Comparison of ENCODE assay signal across 34 cellular contexts in genomic region chr4:84908876-84909275, GRCh38. TPM values are rescaled to one million over a fixed set of nuclear protein-coding genes. Genes with fewer than 3 reads are reported as not detected.
"Had no signal": no experiment of that assay in that cellular context is flagged by ENCODE, and none has a peak within 500 bp of the region (broad histone marks: within the 10 kb centered on the region; RNA-seq: fewer than 3 reads in every experiment).

No MANE protein-coding gene starts in this region.

- FAIRE-seq: endothelial cell of umbilical vein had no signal

- H3K4me1 ChIP-seq: breast epithelium, esophagus squamous epithelium, foreskin keratinocyte had no signal

- H3K27me3 ChIP-seq: adrenal gland, ascending aorta, breast epithelium, cardiac muscle cell, esophagus squamous epithelium, foreskin keratinocyte, gastrocnemius medialis had no signal

- H3K4me3 ChIP-seq: adrenal gland, ascending aorta, breast epithelium, cardiac muscle cell, coronary artery, esophagus squamous epithelium, gastrocnemius medialis had no signal

- H3K9me3 ChIP-seq: adrenal gland, ascending aorta, breast epithelium, esophagus squamous epithelium, gastrocnemius medialis had no signal

- H3K36me3 ChIP-seq: adrenal gland, ascending aorta, breast epithelium, cardiac muscle cell, gastrocnemius medialis had no signal

- ATAC-seq: activated CD4-positive, alpha-beta T cell treated with anti-CD3 and anti-CD28 coated beads for 36 hours; activated CD8-positive, alpha-beta memory T cell treated with anti-CD3 and anti-CD28 coated beads, Interleukin-2, amount 10 ng/mL, durations not matched to agents 7 days and 5 days; activated CD8-positive, alpha-beta T cell treated with anti-CD3 and anti-CD28 coated beads, Interleukin-2, amount 10 ng/mL, durations not matched to agents 7 days and 5 days; activated naive CD8-positive, alpha-beta T cell treated with anti-CD3 and anti-CD28 coated beads, Interleukin-2, amount 50 U/mL, for 24 hours; effector memory CD8-positive, alpha-beta T cell; foreskin keratinocyte; gastrocnemius medialis; T-helper 17 cell had no signal

- DNase-seq: activated CD4-positive, alpha-beta memory T cell treated with anti-CD3 and anti-CD28 coated beads for 36 hours; activated CD4-positive, alpha-beta T cell treated with anti-CD3 and anti-CD28 coated beads for 36 hours; activated CD4-positive, alpha-beta T cell treated with anti-CD3 and anti-CD28 coated beads, Interleukin-2, amount 10 ng/mL, durations not matched to agents 24 days and 14 days; activated CD4-positive, CD25-positive, alpha-beta regulatory T cell; activated CD4-positive, CD25-positive, alpha-beta regulatory T cell treated with anti-CD3 and anti-CD28 coated beads, Interleukin-2, amount 50 U/mL, for 72 hours; activated CD8-positive, alpha-beta memory T cell treated with anti-CD3 and anti-CD28 coated beads, Interleukin-2, amount 10 ng/mL, durations not matched to agents 7 days and 5 days; activated CD8-positive, alpha-beta memory T cell treated with anti-CD3 and anti-CD28 coated beads, Interleukin-2, amount 50 U/mL, for 4 hours; activated CD8-positive, alpha-beta T cell treated with anti-CD3 and anti-CD28 coated beads, Interleukin-2, amount 10 ng/mL, durations not matched to agents 7 days and 5 days; activated effector memory CD4-positive, alpha-beta T cell treated with anti-CD3 and anti-CD28 coated beads, Interleukin-2, amount 50 U/mL, for 16 hours; activated naive CD4-positive, alpha-beta T cell treated with anti-CD3 and anti-CD28 coated beads for 36 hours; activated naive CD8-positive, alpha-beta T cell treated with anti-CD3 and anti-CD28 coated beads for 36 hours; activated naive CD8-positive, alpha-beta T cell treated with anti-CD3 and anti-CD28 coated beads, Interleukin-2, amount 50 U/mL, for 24 hours; activated T-cell treated with anti-CD3 and anti-CD28 coated beads, Interleukin-2, amount 50 U/mL, for 1 hour; activated T-cell treated with anti-CD3 and anti-CD28 coated beads, Interleukin-2, amount 50 U/mL, for 48 hours; adrenal gland; central memory CD4-positive, alpha-beta T cell; cerebellar nuclear complex; dermis blood vessel endothelial cell; effector CD4-positive, alpha-beta T cell; effector memory CD8-positive, alpha-beta T cell; esophagus squamous epithelium; foreskin keratinocyte; gastrocnemius medialis; glutamatergic neuron; T-helper 1 cell; T-helper 17 cell; T1000; WERI-Rb-1 had no signal

- H3K27ac ChIP-seq: adrenal gland, breast epithelium, cardiac muscle cell, coronary artery, epithelial cell of prostate, esophagus squamous epithelium, foreskin keratinocyte, gastrocnemius medialis, WERI-Rb-1 had no signal

RNA-seq across cellular contexts. Expression of gene WDFY3, which starts 57.6 kb away (rescaled TPM):
- total RNA-seq: activated CD8-positive, alpha-beta T cell treated with anti-CD3 and anti-CD28 coated beads, Interleukin-2, amount 10 ng/mL, durations not matched to agents 7 days and 5 days had no signal
